In genomic region chr13:49448753-49449152, GRCh38 we compare ENCODE assay signal across 29 cellular contexts. TPM values are rescaled to one million over a fixed set of nuclear protein-coding genes. Genes with fewer than 3 reads are reported as not detected.
A peak's percentile ranks its signal among the peaks of the same experiment; 100 is the strongest.
DNase-seq lines count a peak whose midpoint lies in the region; ATAC-seq, FAIRE-seq and TF ChIP-seq lines count a peak whose summit lies in the region.
"Had no signal": no experiment of that assay in that cellular context is flagged by ENCODE, and none has a peak within 500 bp of the region (broad histone marks: within the 10 kb centered on the region; RNA-seq: fewer than 3 reads in every experiment).

No MANE protein-coding gene starts in this region.

- no peaks in the 10 kb centered on the region for H3K27me3 ChIP-seq in colonic mucosa
- H3K27me3 ChIP-seq: thyroid gland, vagina had no signal

- no peak overlapping the region for H3K4me3 ChIP-seq in colonic mucosa
- H3K4me3 ChIP-seq: HAP-1, thyroid gland, vagina had no signal

- DNase-seq in activated CD8-positive, alpha-beta T cell treated with anti-CD3 and anti-CD28 coated beads for 36 hours, result no peak
- DNase-seq in activated CD8-positive, alpha-beta T cell treated with anti-CD3 and anti-CD28 coated beads, Interleukin-2, amount 10 ng/mL, durations not matched to agents 7 days and 5 days, result no peak
- DNase-seq in D721Med (ENCODE audit: insufficient read length, low spot score), result no peak
- no peak for DNase-seq in natural killer cell
- no peak for DNase-seq in SW480 (ENCODE audit: low spot score)
- DNase-seq in colonic mucosa, result no peak
- DNase-seq: activated CD4-positive, alpha-beta T cell treated with anti-CD3 and anti-CD28 coated beads for 48 hours; central memory CD4-positive, alpha-beta T cell; dermis blood vessel endothelial cell; GDM1; hypothalamus; left ventricle myocardium superior; midbrain; NCI-H1436; NCI-H2107; NCI-H446; NCI-H82; nephron progenitor cell; stimulated activated naive CD8-positive, alpha-beta T cell treated with anti-CD3 and anti-CD28 coated beads, Interleukin-15, amount 100 ng/mL, for 72 hours; T-helper 2 cell; thyroid gland had no signal

- H3K27ac ChIP-seq in colonic mucosa, result no peak overlapping the region
- H3K27ac ChIP-seq: KMS-11, RWPE1, thyroid gland, vagina had no signal

- ATAC-seq in activated CD8-positive, alpha-beta T cell treated with anti-CD3 and anti-CD28 coated beads for 36 hours, result no peak
- no peak for ATAC-seq in activated CD8-positive, alpha-beta T cell treated with anti-CD3 and anti-CD28 coated beads, Interleukin-2, amount 10 ng/mL, durations not matched to agents 7 days and 5 days
- ATAC-seq in activated T-helper 17 cell treated with anti-CD3 and anti-CD28 coated beads, Interleukin-2, amount 50 U/mL, for 72 hours (replicated peaks), result no peak
- ATAC-seq in natural killer cell (no peak), GM21723 (IDR thresholded peaks at IDR 0.05; ENCODE audit: unreplicated experiment) (no peak)
- ATAC-seq: left ventricle myocardium superior; stimulated activated naive CD8-positive, alpha-beta T cell treated with anti-CD3 and anti-CD28 coated beads, Interleukin-15, amount 100 ng/mL, for 72 hours had no signal

- H3K4me1 ChIP-seq in colonic mucosa, result no peaks in the 10 kb centered on the region

- no peaks in the 10 kb centered on the region for H3K9me3 Mint-ChIP-seq in activated CD8-positive, alpha-beta T cell treated with anti-CD3 and anti-CD28 coated beads for 36 hours
- no peaks in the 10 kb centered on the region for H3K9me3 Mint-ChIP-seq in activated CD8-positive, alpha-beta T cell treated with anti-CD3 and anti-CD28 coated beads, Interleukin-2, amount 10 ng/mL, durations not matched to agents 7 days and 5 days (ENCODE audit: insufficient read depth)
- no peaks in the 10 kb centered on the region for H3K9me3 Mint-ChIP-seq in activated T-helper 17 cell treated with anti-CD3 and anti-CD28 coated beads, Interleukin-2, amount 50 U/mL, for 72 hours
- H3K9me3 Mint-ChIP-seq in natural killer cell, result no peaks in the 10 kb centered on the region
- H3K9me3 Mint-ChIP-seq: activated T-helper 2 cell treated with anti-CD3 and anti-CD28 coated beads, Interferon-gamma antibody, Interleukin-2, Interleukin-4, amounts not matched to agents 10 μg/mL and 5 μg/mL and 100 μg/mL, durations not matched to agents 14 hours and 24 hours and 36 hours; nephron progenitor cell; stimulated activated naive CD8-positive, alpha-beta T cell treated with anti-CD3 and anti-CD28 coated beads, Interleukin-15, amount 100 ng/mL, for 72 hours had no signal

- intact Hi-C loops in activated CD8-positive, alpha-beta T cell treated with anti-CD3 and anti-CD28 coated beads for 36 hours (cut with micrococcal nuclease), result no loop called here
- intact Hi-C loops in natural killer cell (cut with micrococcal nuclease), result loop anchor here (10.0 kb wide), 2 partner anchors 676 to 976 kb away; no protein-coding TSS in a partner anchor
- intact Hi-C loops in colonic mucosa (cut with DNase I), result loop anchor here (10.0 kb wide), 2 partner anchors 46 to 136 kb away; partner anchors contain the start of genes PHF11 and RCBTB1

- H3K4me3 Mint-ChIP-seq in activated CD8-positive, alpha-beta T cell treated with anti-CD3 and anti-CD28 coated beads for 36 hours, result no peak overlapping the region
- H3K4me3 Mint-ChIP-seq in activated CD8-positive, alpha-beta T cell treated with anti-CD3 and anti-CD28 coated beads, Interleukin-2, amount 10 ng/mL, durations not matched to agents 7 days and 5 days, result no peak overlapping the region
- peak overlapping the region; percentile 87 for H3K4me3 Mint-ChIP-seq in activated T-helper 17 cell treated with anti-CD3 and anti-CD28 coated beads, Interleukin-2, amount 50 U/mL, for 72 hours
- H3K4me3 Mint-ChIP-seq in natural killer cell, result no peak overlapping the region
- H3K4me3 Mint-ChIP-seq: nephron progenitor cell; stimulated activated naive CD8-positive, alpha-beta T cell treated with anti-CD3 and anti-CD28 coated beads, Interleukin-15, amount 100 ng/mL, for 72 hours had no signal

- TF ChIP-seq CTCF in activated CD8-positive, alpha-beta T cell treated with anti-CD3 and anti-CD28 coated beads for 36 hours (IDR thresholded peaks at IDR 0.05), result no peak
- TF ChIP-seq CTCF in D721Med (IDR thresholded peaks at IDR 0.05; ENCODE audit: insufficient read depth, missing control alignments) (no peak), natural killer cell (IDR thresholded peaks at IDR 0.05) (no peak), colonic mucosa (IDR thresholded peaks at IDR 0.05) (no peak)

- H3K4me1 Mint-ChIP-seq in activated CD8-positive, alpha-beta T cell treated with anti-CD3 and anti-CD28 coated beads for 36 hours (ENCODE audit: low read depth), result peaks cover 49% of the 10 kb centered on the region
- peaks cover 44% of the 10 kb centered on the region for H3K4me1 Mint-ChIP-seq in activated CD8-positive, alpha-beta T cell treated with anti-CD3 and anti-CD28 coated beads, Interleukin-2, amount 10 ng/mL, durations not matched to agents 7 days and 5 days (ENCODE audit: low read depth)
- peaks cover 31% of the 10 kb centered on the region for H3K4me1 Mint-ChIP-seq in activated T-helper 17 cell treated with anti-CD3 and anti-CD28 coated beads, Interleukin-2, amount 50 U/mL, for 72 hours
- peaks cover 38 to 45% of the 10 kb centered on the region in 2 donors for H3K4me1 Mint-ChIP-seq in natural killer cell

- H3K36me3 Mint-ChIP-seq in activated CD8-positive, alpha-beta T cell treated with anti-CD3 and anti-CD28 coated beads for 36 hours (ENCODE audit: low read depth), result peaks cover 24% of the 10 kb centered on the region
- peaks cover 44% of the 10 kb centered on the region for H3K36me3 Mint-ChIP-seq in activated CD8-positive, alpha-beta T cell treated with anti-CD3 and anti-CD28 coated beads, Interleukin-2, amount 10 ng/mL, durations not matched to agents 7 days and 5 days (ENCODE audit: low read depth)
- peaks cover 62% of the 10 kb centered on the region for H3K36me3 Mint-ChIP-seq in activated T-helper 17 cell treated with anti-CD3 and anti-CD28 coated beads, Interleukin-2, amount 50 U/mL, for 72 hours (ENCODE audit: low read depth)
- no peaks in the 10 kb centered on the region for H3K36me3 Mint-ChIP-seq in natural killer cell

- peak overlapping the region; percentile 7 for H3K27ac Mint-ChIP-seq in activated CD8-positive, alpha-beta T cell treated with anti-CD3 and anti-CD28 coated beads for 36 hours
- no peak overlapping the region for H3K27ac Mint-ChIP-seq in activated CD8-positive, alpha-beta T cell treated with anti-CD3 and anti-CD28 coated beads, Interleukin-2, amount 10 ng/mL, durations not matched to agents 7 days and 5 days
- peak overlapping the region; percentile 21 for H3K27ac Mint-ChIP-seq in activated T-helper 17 cell treated with anti-CD3 and anti-CD28 coated beads, Interleukin-2, amount 50 U/mL, for 72 hours
- peak overlapping the region; percentile 96 to 97 for H3K27ac Mint-ChIP-seq in natural killer cell
- H3K27ac Mint-ChIP-seq: activated T-helper 2 cell treated with anti-CD3 and anti-CD28 coated beads, Interferon-gamma antibody, Interleukin-2, Interleukin-4, amounts not matched to agents 10 μg/mL and 5 μg/mL and 100 μg/mL, durations not matched to agents 14 hours and 24 hours and 36 hours; nephron progenitor cell had no signal

- FAIRE-seq in D721Med (lab: Jason Lieb, UNC), result peak; percentile 48
- FAIRE-seq: HTR-8/SVneo had no signal

- H3K36me3 ChIP-seq in colonic mucosa, result no peaks in the 10 kb centered on the region
- H3K36me3 ChIP-seq: HAP-1, thyroid gland, vagina had no signal

- H3K9ac ChIP-seq in colonic mucosa (ENCODE audit: low read depth in 2 of 2, low read length in 2 of 2), result no peak overlapping the region
- H3K9ac ChIP-seq: KMS-11 had no signal

- CTCF ChIA-PET in activated CD8-positive, alpha-beta T cell treated with anti-CD3 and anti-CD28 coated beads for 36 hours (lab: Charles Lee), result no interaction called here
- CTCF ChIA-PET in activated CD8-positive, alpha-beta T cell treated with anti-CD3 and anti-CD28 coated beads, Interleukin-2, amount 10 ng/mL, durations not matched to agents 7 days and 5 days (lab: Charles Lee), result interaction anchor here (0.9 kb wide), 1 partner anchor 338 kb away, joined by 3 read pairs; no protein-coding TSS in a partner anchor

- no peaks in the 10 kb centered on the region for H3K27me3 Mint-ChIP-seq in activated CD8-positive, alpha-beta T cell treated with anti-CD3 and anti-CD28 coated beads for 36 hours
- H3K27me3 Mint-ChIP-seq in activated CD8-positive, alpha-beta T cell treated with anti-CD3 and anti-CD28 coated beads, Interleukin-2, amount 10 ng/mL, durations not matched to agents 7 days and 5 days (ENCODE audit: low read depth), result no peaks in the 10 kb centered on the region
- H3K27me3 Mint-ChIP-seq in activated T-helper 17 cell treated with anti-CD3 and anti-CD28 coated beads, Interleukin-2, amount 50 U/mL, for 72 hours, result no peaks in the 10 kb centered on the region
- H3K27me3 Mint-ChIP-seq in natural killer cell (ENCODE audit: low read depth in 2 of 2), result no peaks in the 10 kb centered on the region
- H3K27me3 Mint-ChIP-seq: stimulated activated naive CD8-positive, alpha-beta T cell treated with anti-CD3 and anti-CD28 coated beads, Interleukin-15, amount 100 ng/mL, for 72 hours had no signal

- POLR2A ChIA-PET in activated CD8-positive, alpha-beta T cell treated with anti-CD3 and anti-CD28 coated beads for 36 hours (lab: Charles Lee), result no interaction called here
- POLR2A ChIA-PET in activated CD8-positive, alpha-beta T cell treated with anti-CD3 and anti-CD28 coated beads, Interleukin-2, amount 10 ng/mL, durations not matched to agents 7 days and 5 days (lab: Charles Lee), result no interaction called here

- H3K9me3 ChIP-seq in colonic mucosa, result no peaks in the 10 kb centered on the region
- H3K9me3 ChIP-seq: HAP-1, thyroid gland, vagina had no signal

RNA-seq across cellular contexts. Expression of gene SETDB2, which starts 4.7 kb away (rescaled TPM):
- 10 to 100 TPM; 11.3 to 11.5 TPM for total RNA-seq in activated CD8-positive, alpha-beta T cell treated with anti-CD3 and anti-CD28 coated beads for 36 hours
- 10 to 100 TPM; 13.5 to 15.1 TPM for total RNA-seq in activated CD8-positive, alpha-beta T cell treated with anti-CD3 and anti-CD28 coated beads, Interleukin-2, amount 10 ng/mL, durations not matched to agents 7 days and 5 days
- total RNA-seq in activated T-helper 17 cell treated with anti-CD3 and anti-CD28 coated beads, Interleukin-2, amount 50 U/mL, for 72 hours, result 10 to 100 TPM; 14.1 to 16.3 TPM
- total RNA-seq in natural killer cell, result 10 to 100 TPM; 15.8 to 17.4 (median 16.4) TPM
- 1 to 10 TPM; 7.7 to 9.5 TPM for total RNA-seq in colonic mucosa

RNA-seq across cellular contexts. Expression of gene CAB39L, which starts 4.9 kb away (rescaled TPM):
- 1 to 10 TPM; 2.6 to 3.1 TPM for total RNA-seq in activated CD8-positive, alpha-beta T cell treated with anti-CD3 and anti-CD28 coated beads for 36 hours
- 1 to 10 TPM; 2.3 to 2.6 TPM for total RNA-seq in activated CD8-positive, alpha-beta T cell treated with anti-CD3 and anti-CD28 coated beads, Interleukin-2, amount 10 ng/mL, durations not matched to agents 7 days and 5 days
- total RNA-seq in activated T-helper 17 cell treated with anti-CD3 and anti-CD28 coated beads, Interleukin-2, amount 50 U/mL, for 72 hours, result 10 to 100 TPM in 1 of 2 donors, 1 to 10 TPM in 1; 5.1 to 13.8 TPM
- total RNA-seq in natural killer cell, result 1 to 10 TPM; 4.4 to 6.5 (median 6.0) TPM
- total RNA-seq in colonic mucosa, result 10 to 100 TPM in 1 of 2 donors, 1 to 10 TPM in 1; 6.1 to 14.5 TPM

RNA-seq across cellular contexts. Expression of gene PHF11, which starts 47.0 kb away (rescaled TPM):
- 10 to 100 TPM; 59.3 to 62.6 TPM for total RNA-seq in activated CD8-positive, alpha-beta T cell treated with anti-CD3 and anti-CD28 coated beads for 36 hours
- total RNA-seq in activated CD8-positive, alpha-beta T cell treated with anti-CD3 and anti-CD28 coated beads, Interleukin-2, amount 10 ng/mL, durations not matched to agents 7 days and 5 days, result 10 to 100 TPM; 93.4 to 94.8 TPM
- total RNA-seq in activated T-helper 17 cell treated with anti-CD3 and anti-CD28 coated beads, Interleukin-2, amount 50 U/mL, for 72 hours, result 10 to 100 TPM; 64.5 to 94.8 TPM
- total RNA-seq in natural killer cell (100 to 1,000 TPM in 2 of 3 donors, 10 to 100 TPM in 1; 89.0 to 113 (median 111) TPM), colonic mucosa (10 to 100 TPM; 20.3 to 24.1 TPM)
